In the genomic region with DNA sequence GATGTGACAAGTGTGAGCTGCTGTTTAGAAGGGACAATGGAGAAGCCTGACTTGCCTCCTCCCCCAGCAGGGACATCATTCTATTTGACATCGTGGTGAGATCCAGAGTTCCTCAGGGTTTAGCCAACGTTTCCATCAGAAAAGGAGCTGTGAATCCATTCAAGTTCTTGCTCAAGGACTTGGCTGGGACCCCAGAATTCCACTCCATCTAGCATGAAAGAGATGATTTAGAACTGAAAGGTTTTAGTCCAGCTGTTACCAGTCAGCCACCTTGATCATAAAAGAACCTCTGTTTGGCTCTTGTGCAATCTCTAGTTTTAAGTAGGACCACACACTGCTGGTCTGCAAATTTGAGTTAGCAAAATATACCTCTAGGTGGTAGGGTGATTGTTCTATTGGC, we compare ENCODE assay signal across 11 cellular contexts.
DNase-seq lines count a peak whose midpoint lies in the region; ATAC-seq and TF ChIP-seq lines count a peak whose summit lies in the region.
"Had no signal": no experiment of that assay in that cellular context is flagged by ENCODE, and none has a peak within 500 bp of the region (broad histone marks: within the 10 kb centered on the region; RNA-seq: fewer than 3 reads in every experiment).

No MANE protein-coding gene starts in this region.

- H3K4me1 ChIP-seq in SJCRH30 (peaks cover 16% of the 10 kb centered on the region; the same call in 1 of the 2 replicates), prostate gland (replicated peaks) (peaks cover 20% of the 10 kb centered on the region), lower lobe of right lung (peaks cover 42% of the 10 kb centered on the region)

- H3K36me3 ChIP-seq in SJCRH30 (no peaks in the 10 kb centered on the region), prostate gland (no peaks in the 10 kb centered on the region), lower lobe of right lung (no peaks in the 10 kb centered on the region)
- H3K36me3 ChIP-seq: SJSA1 had no signal

- H3K27ac ChIP-seq in SJCRH30 (peak overlapping the region; percentile 56), prostate gland (no peak overlapping the region), lower lobe of right lung (no peak overlapping the region)
- H3K27ac ChIP-seq: SJSA1 had no signal

- no peaks in the 10 kb centered on the region for H3K27me3 ChIP-seq in SJCRH30
- H3K27me3 ChIP-seq in prostate gland (replicated peaks; ENCODE audit: insufficient read depth), result no peaks in the 10 kb centered on the region
- H3K27me3 ChIP-seq in lower lobe of right lung (ENCODE audit: low read depth), result no peaks in the 10 kb centered on the region
- H3K27me3 ChIP-seq: SJSA1 had no signal

- WGBS in prostate gland, result 5% methylated on average over 2 of the region's 2 CpGs

- TF ChIP-seq POLR2A in prostate gland (IDR thresholded peaks at IDR 0.05), result no peak

- intact Hi-C loops in prostate gland (cut with DNase I), result no loop called here
- intact Hi-C loops in lower lobe of right lung (cut with DNase I), result no loop called here

- no peaks in the 10 kb centered on the region for H3K9me3 ChIP-seq in SJCRH30 (replicated peaks)
- H3K9me3 ChIP-seq in prostate gland, result no peaks in the 10 kb centered on the region
- no peaks in the 10 kb centered on the region for H3K9me3 ChIP-seq in lower lobe of right lung
- H3K9me3 ChIP-seq: SJSA1 had no signal

- ATAC-seq in lower lobe of right lung (no peak), GM18519 (IDR thresholded peaks at IDR 0.05; ENCODE audit: low FRiP score, unreplicated experiment) (no peak)

- no peak overlapping the region for H3K4me3 ChIP-seq in SJCRH30
- H3K4me3 ChIP-seq in fibroblast of mammary gland (ENCODE audit: control insufficient read depth, low read depth, low read length), result no peak overlapping the region
- no peak overlapping the region for H3K4me3 ChIP-seq in prostate gland
- H3K4me3 ChIP-seq in lower lobe of right lung, result no peak overlapping the region
- H3K4me3 ChIP-seq: GM12878, SJSA1 had no signal

- TF ChIP-seq CTCF in fibroblast of mammary gland (conservative IDR thresholded peaks at IDR 0.05; ENCODE audit: control insufficient read depth, insufficient read depth, low read depth, low read length) (no peak), prostate gland (IDR thresholded peaks at IDR 0.05) (no peak), lower lobe of right lung (IDR thresholded peaks at IDR 0.05) (no peak)

- DNase-seq in EL (peak; percentile 41), SJCRH30 (peak; percentile 63 to 84), fibroblast of mammary gland (ENCODE audit: low read depth) (peak; percentile 89), prostate gland (ENCODE audit: low spot score) (peak; percentile 22), lower lobe of right lung (no peak), amygdala (lab: John Stamatoyannopoulos, UW) (no peak), NCI-H2107 treated with DMSO at 0.1 percent for 48 hours (lab: John Stamatoyannopoulos, UW; ENCODE audit: unreplicated experiment) (no peak)
- DNase-seq: activated T-cell treated with anti-CD3 and anti-CD28 coated beads, Interleukin-2, amount 50 U/mL, for 24 hours had no signal

Comparison
In these comparisons a context has a peak if more than half of its experiments do, and no peak if none do; other contexts are left out.
1. DNase-seq: peak in EL (single experiment), SJCRH30 (2 of 2), fibroblast of mammary gland (single experiment) and prostate gland (single experiment); none in lower lobe of right lung (single experiment), amygdala (0 of 56) and NCI-H2107 treated with DMSO at 0.1 percent for 48 hours (single experiment).